ENCODE assay signal across 8 cellular contexts in the genomic region with DNA sequence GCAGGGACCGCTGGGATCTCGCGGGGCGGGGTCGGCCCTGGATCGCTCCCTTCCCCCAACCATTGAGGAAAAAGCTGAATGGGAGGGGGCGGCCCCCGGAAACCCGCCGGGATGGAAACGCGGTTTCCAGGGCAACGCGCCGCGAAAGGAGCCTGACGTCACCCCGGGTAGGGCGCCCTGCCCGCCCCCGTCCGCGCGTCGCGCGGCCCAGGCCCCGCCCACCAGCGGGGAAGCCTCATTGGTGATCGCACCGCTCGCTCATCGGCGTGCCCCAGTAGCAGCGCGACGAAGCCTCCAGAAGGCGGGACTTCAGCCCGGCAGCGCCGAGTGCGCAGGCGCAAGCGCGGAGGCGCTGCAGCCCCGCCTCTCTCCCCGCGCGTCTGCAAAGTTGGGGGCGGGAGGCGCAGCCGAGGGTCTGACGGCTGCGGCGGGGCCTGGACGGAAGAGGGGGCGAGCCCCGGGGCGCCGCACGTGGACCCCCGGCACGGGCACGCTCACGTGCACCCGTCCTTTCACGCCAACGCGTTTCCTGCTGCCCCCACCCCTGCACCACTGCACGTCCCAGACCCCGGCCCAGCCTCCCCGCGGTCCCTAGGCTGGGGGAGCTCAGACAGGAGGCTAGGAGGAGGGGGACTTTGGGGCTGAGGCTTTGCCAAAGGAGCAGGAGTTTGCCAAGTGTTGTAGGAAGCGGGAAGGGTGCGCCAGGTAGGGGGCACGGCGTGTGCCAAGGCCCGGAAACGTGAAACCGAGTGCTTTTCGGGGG. TPM values are rescaled to one million over a fixed set of nuclear protein-coding genes. Genes with fewer than 3 reads are reported as not detected.
DNase-seq lines count a peak whose midpoint lies in the region; ATAC-seq and TF ChIP-seq lines count a peak whose summit lies in the region.

No MANE protein-coding gene starts in this region.

- TF ChIP-seq POLR2A in GM19193 (IDR thresholded peaks at IDR 0.05; ENCODE audit: extremely low read depth, insufficient read depth, insufficient read length) = peak; percentile 45

- H3K27me3 Mint-ChIP-seq in activated CD4-positive, alpha-beta T cell treated with anti-CD3 and anti-CD28 coated beads for 36 hours = no peaks in the 10 kb centered on the region
- H3K27me3 Mint-ChIP-seq in chondrocyte (ENCODE audit: low read depth) = no peaks in the 10 kb centered on the region

- peaks cover 54% of the 10 kb centered on the region for H3K4me1 Mint-ChIP-seq in activated CD4-positive, alpha-beta T cell treated with anti-CD3 and anti-CD28 coated beads for 36 hours
- H3K4me1 Mint-ChIP-seq in chondrocyte (ENCODE audit: low read depth) = peaks cover 80% of the 10 kb centered on the region

- intact Hi-C loops in activated CD4-positive, alpha-beta T cell treated with anti-CD3 and anti-CD28 coated beads for 36 hours (cut with DNase I, micrococcal nuclease) = loop anchor here (1.0 to 10.0 kb wide), 5 partner anchors 8 to 834 kb away; partner anchors contain the start of genes CIRBP (in 1 of the 2), FAM174C (in 1 of the 2), GPX4 (in 1 of the 2) and IZUMO4 (in 1 of the 2)

- H3K27me3 ChIP-seq in layer of hippocampus (ENCODE audit: control insufficient read depth, insufficient read depth, low read length) = no peaks in the 10 kb centered on the region

- POLR2A ChIA-PET in activated CD4-positive, alpha-beta T cell treated with anti-CD3 and anti-CD28 coated beads for 36 hours (lab: Charles Lee) = interaction anchor here (0.6 to 1.7 kb wide), 3 partner anchors 8 to 247 kb away, joined by 4 to 10 read pairs (median 5); partner anchors contain the start of genes CIRBP and FAM174C

- H3K27ac Mint-ChIP-seq in activated CD4-positive, alpha-beta T cell treated with anti-CD3 and anti-CD28 coated beads for 36 hours = peak overlapping the region; percentile 87
- peak overlapping the region; percentile 88 for H3K27ac Mint-ChIP-seq in chondrocyte (ENCODE audit: unreplicated experiment)

- H3K4me3 Mint-ChIP-seq in activated CD4-positive, alpha-beta T cell treated with anti-CD3 and anti-CD28 coated beads for 36 hours = peak overlapping the region; percentile 95
- peak overlapping the region; percentile 69 for H3K4me3 Mint-ChIP-seq in chondrocyte (ENCODE audit: unreplicated experiment)

- CTCF ChIA-PET in activated CD4-positive, alpha-beta T cell treated with anti-CD3 and anti-CD28 coated beads for 36 hours (lab: Charles Lee) = interaction anchor here (0.8 to 2.3 kb wide), 5 partner anchors 17 to 196 kb away, joined by 3 to 17 read pairs (median 5); partner anchors contain the start of gene ATP5F1D

- peak; percentile 94 for DNase-seq in AG10803 (ENCODE audit: low read depth)
- DNase-seq in NCI-H524 (lab: John Stamatoyannopoulos, UW) = peak; percentile 91 to 97
- DNase-seq in activated CD4-positive, alpha-beta T cell treated with anti-CD3 and anti-CD28 coated beads for 36 hours = peak; percentile 99
- no peak for DNase-seq in chondrocyte (ENCODE audit: low spot score)
- DNase-seq in stimulated activated CD4-positive, alpha-beta T cell treated with anti-CD3 and anti-CD28 coated beads, Interleukin-1b, Interleukin-23, amount 100 ng/mL, for 24 hours (ENCODE audit: low read depth in 4 of 4, low spot score in 1 of 4) = peak; percentile 91 to 96 (median 94)

- peak; percentile 46 for ATAC-seq in HG03439 (IDR thresholded peaks at IDR 0.05; ENCODE audit: unreplicated experiment)
- peak; percentile 82 for ATAC-seq in activated CD4-positive, alpha-beta T cell treated with anti-CD3 and anti-CD28 coated beads for 36 hours

- H3K9me3 Mint-ChIP-seq in activated CD4-positive, alpha-beta T cell treated with anti-CD3 and anti-CD28 coated beads for 36 hours (ENCODE audit: low read depth) = no peaks in the 10 kb centered on the region
- no peaks in the 10 kb centered on the region for H3K9me3 Mint-ChIP-seq in chondrocyte (ENCODE audit: low read depth)

- H3K27ac ChIP-seq in layer of hippocampus (ENCODE audit: low read depth, low read length) = peak overlapping the region; percentile 96

- peaks cover 38% of the 10 kb centered on the region for H3K36me3 Mint-ChIP-seq in activated CD4-positive, alpha-beta T cell treated with anti-CD3 and anti-CD28 coated beads for 36 hours (ENCODE audit: low read depth)
- peaks cover 9% of the 10 kb centered on the region for H3K36me3 Mint-ChIP-seq in chondrocyte (ENCODE audit: low read depth)

- no peak for TF ChIP-seq CTCF in AG10803 (conservative IDR thresholded peaks at IDR 0.05; ENCODE audit: low read length)
- no peak for TF ChIP-seq CTCF in chondrocyte (IDR thresholded peaks at IDR 0.05)

- H3K4me3 ChIP-seq in AG10803 (ENCODE audit: low read length) = peak overlapping the region; percentile 74

RNA-seq across cellular contexts. Expression of gene CIRBP, which starts 8.2 kb away (rescaled TPM):
- total RNA-seq in activated CD4-positive, alpha-beta T cell treated with anti-CD3 and anti-CD28 coated beads for 36 hours = 100 to 1,000 TPM; 123 to 188 TPM
- 295 to 320 TPM (median 303 TPM) in 3 replicates for total RNA-seq in chondrocyte

RNA-seq across cellular contexts. Expression of gene MIDN, which starts 12.5 kb away (rescaled TPM):
- total RNA-seq in activated CD4-positive, alpha-beta T cell treated with anti-CD3 and anti-CD28 coated beads for 36 hours = 10 to 100 TPM; 46.5 to 47.9 TPM
- total RNA-seq in chondrocyte = 64.5 to 75.3 TPM (median 68.3 TPM) in 3 replicates

RNA-seq across cellular contexts. Expression of gene FAM174C, which starts 14.4 kb away (rescaled TPM):
- 10 to 100 TPM; 75.3 to 88.3 TPM for total RNA-seq in activated CD4-positive, alpha-beta T cell treated with anti-CD3 and anti-CD28 coated beads for 36 hours
- total RNA-seq in chondrocyte = 32.7 to 41.3 TPM (median 36.1 TPM) in 3 replicates

RNA-seq across cellular contexts. Expression of gene ATP5F1D, which starts 19.4 kb away (rescaled TPM):
- 100 to 1,000 TPM; 161 to 180 TPM for total RNA-seq in activated CD4-positive, alpha-beta T cell treated with anti-CD3 and anti-CD28 coated beads for 36 hours
- total RNA-seq in chondrocyte = 110 to 125 TPM (median 122 TPM) in 3 replicates

RNA-seq across cellular contexts. Expression of gene CBARP, which starts 23.1 kb away (rescaled TPM):
- total RNA-seq in activated CD4-positive, alpha-beta T cell treated with anti-CD3 and anti-CD28 coated beads for 36 hours = 1 to 10 TPM in 1 of 2 experiments, under 1 TPM in 1; 0.82 to 1.1 TPM
- total RNA-seq in chondrocyte = 4.8 to 9.0 TPM (median 7.6 TPM) in 3 replicates
